In genomic region chr3:143314291-143315093, GRCh38 we compare ENCODE assay signal across 23 cellular contexts.
DNase-seq lines count a peak whose midpoint lies in the region; ATAC-seq and TF ChIP-seq lines count a peak whose summit lies in the region.
"Had no signal": no experiment of that assay in that cellular context is flagged by ENCODE, and none has a peak within 500 bp of the region (broad histone marks: within the 10 kb centered on the region; RNA-seq: fewer than 3 reads in every experiment).

No MANE protein-coding gene starts in this region.

- H3K27me3 Mint-ChIP-seq in activated T-cell treated with anti-CD3 and anti-CD28 coated beads, Interleukin-2, amount 50 U/mL, for 24 hours, result no peaks in the 10 kb centered on the region
- H3K27me3 Mint-ChIP-seq in natural killer cell treated with Interleukin-12 subunit alpha and Interleukin-12 subunit beta and Interleukin-15 and Interleukin-18, amount 100 ng/mL, for 72 hours, result no peaks in the 10 kb centered on the region
- H3K27me3 Mint-ChIP-seq: activated naive CD4-positive, alpha-beta T cell treated with anti-CD3 and anti-CD28 coated beads, Interleukin-2, amount 10 ng/mL, durations not matched to agents 7 days and 5 days; stimulated activated naive CD8-positive, alpha-beta T cell treated with anti-CD3 and anti-CD28 coated beads, Interleukin-15, amount 100 ng/mL, for 72 hours had no signal

- H3K36me3 Mint-ChIP-seq in activated T-cell treated with anti-CD3 and anti-CD28 coated beads, Interleukin-2, amount 50 U/mL, for 24 hours (ENCODE audit: low read depth), result no peaks in the 10 kb centered on the region
- H3K36me3 Mint-ChIP-seq in natural killer cell treated with Interleukin-12 subunit alpha and Interleukin-12 subunit beta and Interleukin-15 and Interleukin-18, amount 100 ng/mL, for 72 hours, result no peaks in the 10 kb centered on the region
- H3K36me3 Mint-ChIP-seq: activated naive CD4-positive, alpha-beta T cell treated with anti-CD3 and anti-CD28 coated beads, Interleukin-2, amount 10 ng/mL, durations not matched to agents 7 days and 5 days had no signal

- H3K9me3 ChIP-seq in left lung, result no peaks in the 10 kb centered on the region
- no peaks in the 10 kb centered on the region for H3K9me3 ChIP-seq in lower lobe of right lung
- H3K9me3 ChIP-seq: spleen, upper lobe of left lung had no signal

- ATAC-seq in left lung, result peak; percentile 43
- no peak for ATAC-seq in natural killer cell treated with Interleukin-12 subunit alpha and Interleukin-12 subunit beta and Interleukin-15 and Interleukin-18, amount 100 ng/mL, for 72 hours
- no peak for ATAC-seq in HG03460 (IDR thresholded peaks at IDR 0.05; ENCODE audit: unreplicated experiment)
- no peak for ATAC-seq in lower lobe of right lung
- ATAC-seq: activated T-cell treated with anti-CD3 and anti-CD28 coated beads, Interleukin-2, amount 50 U/mL, for 72 hours; left colon; stimulated activated naive CD8-positive, alpha-beta T cell treated with anti-CD3 and anti-CD28 coated beads, Interleukin-15, amount 100 ng/mL, for 72 hours had no signal

- H3K27ac Mint-ChIP-seq in activated T-cell treated with anti-CD3 and anti-CD28 coated beads, Interleukin-2, amount 50 U/mL, for 24 hours, result peak overlapping the region; percentile 27
- peak overlapping the region in 1 of 2 donors; percentile 23 for H3K27ac Mint-ChIP-seq in natural killer cell treated with Interleukin-12 subunit alpha and Interleukin-12 subunit beta and Interleukin-15 and Interleukin-18, amount 100 ng/mL, for 72 hours
- H3K27ac Mint-ChIP-seq: activated naive CD4-positive, alpha-beta T cell treated with anti-CD3 and anti-CD28 coated beads, Interleukin-2, amount 10 ng/mL, durations not matched to agents 7 days and 5 days; activated T-cell treated with anti-CD3 and anti-CD28 coated beads, Interleukin-2, amount 50 U/mL, for 72 hours had no signal

- H3K36me3 ChIP-seq in left lung (no peaks in the 10 kb centered on the region), lower lobe of right lung (no peaks in the 10 kb centered on the region)
- H3K36me3 ChIP-seq: spleen, upper lobe of left lung had no signal

- H3K4me1 Mint-ChIP-seq in activated T-cell treated with anti-CD3 and anti-CD28 coated beads, Interleukin-2, amount 50 U/mL, for 24 hours (ENCODE audit: low read depth), result no peaks in the 10 kb centered on the region
- H3K4me1 Mint-ChIP-seq in natural killer cell treated with Interleukin-12 subunit alpha and Interleukin-12 subunit beta and Interleukin-15 and Interleukin-18, amount 100 ng/mL, for 72 hours (ENCODE audit: low read depth in 2 of 2), result peaks cover 5 to 13% of the 10 kb centered on the region in 2 donors
- H3K4me1 Mint-ChIP-seq: activated naive CD4-positive, alpha-beta T cell treated with anti-CD3 and anti-CD28 coated beads, Interleukin-2, amount 10 ng/mL, durations not matched to agents 7 days and 5 days; stimulated activated naive CD8-positive, alpha-beta T cell treated with anti-CD3 and anti-CD28 coated beads, Interleukin-15, amount 100 ng/mL, for 72 hours had no signal

- no peak overlapping the region for H3K27ac ChIP-seq in left lung
- H3K27ac ChIP-seq in lower lobe of right lung, result no peak overlapping the region
- H3K27ac ChIP-seq: spleen, upper lobe of left lung had no signal

- H3K4me3 ChIP-seq in left lung, result no peak overlapping the region
- H3K4me3 ChIP-seq in lower lobe of right lung, result no peak overlapping the region
- H3K4me3 ChIP-seq: spleen, upper lobe of left lung had no signal

- H3K9me3 Mint-ChIP-seq in activated T-cell treated with anti-CD3 and anti-CD28 coated beads, Interleukin-2, amount 50 U/mL, for 24 hours, result no peaks in the 10 kb centered on the region
- no peaks in the 10 kb centered on the region for H3K9me3 Mint-ChIP-seq in natural killer cell treated with Interleukin-12 subunit alpha and Interleukin-12 subunit beta and Interleukin-15 and Interleukin-18, amount 100 ng/mL, for 72 hours
- H3K9me3 Mint-ChIP-seq: activated naive CD4-positive, alpha-beta T cell treated with anti-CD3 and anti-CD28 coated beads, Interleukin-2, amount 10 ng/mL, durations not matched to agents 7 days and 5 days; activated T-cell treated with anti-CD3 and anti-CD28 coated beads, Interleukin-2, amount 50 U/mL, for 72 hours; stimulated activated naive CD8-positive, alpha-beta T cell treated with anti-CD3 and anti-CD28 coated beads, Interleukin-15, amount 100 ng/mL, for 72 hours had no signal

- H3K4me1 ChIP-seq in left lung, result no peaks in the 10 kb centered on the region
- no peaks in the 10 kb centered on the region for H3K4me1 ChIP-seq in lower lobe of right lung
- H3K4me1 ChIP-seq: upper lobe of left lung had no signal

- TF ChIP-seq CTCF in left lung (IDR thresholded peaks at IDR 0.05) (no peak), lower lobe of right lung (IDR thresholded peaks at IDR 0.05) (no peak)

- H3K27me3 ChIP-seq in left lung (no peaks in the 10 kb centered on the region), lower lobe of right lung (ENCODE audit: low read depth) (no peaks in the 10 kb centered on the region)
- H3K27me3 ChIP-seq: spleen, upper lobe of left lung had no signal

- DNase-seq in activated T-cell treated with anti-CD3 and anti-CD28 coated beads, Interleukin-2, amount 50 U/mL, for 24 hours, result no peak
- DNase-seq in activated T-cell treated with anti-CD3 and anti-CD28 coated beads, Interleukin-2, amount 50 U/mL, for 48 hours, result no peak
- peak; percentile 38 for DNase-seq in amniotic stem cell (lab: John Stamatoyannopoulos, UW)
- DNase-seq in left lung, result no peak
- no peak for DNase-seq in natural killer cell treated with Interleukin-12 subunit alpha and Interleukin-12 subunit beta and Interleukin-15 and Interleukin-18, amount 100 ng/mL, for 72 hours (ENCODE audit: low spot score)
- no peak for DNase-seq in 8988T
- no peak for DNase-seq in lower lobe of right lung
- DNase-seq: activated CD8-positive, alpha-beta memory T cell treated with anti-CD3 and anti-CD28 coated beads for 24 hours; activated naive CD4-positive, alpha-beta T cell treated with anti-CD3 and anti-CD28 coated beads, Interleukin-2, amount 10 ng/mL, durations not matched to agents 7 days and 5 days; activated T-cell treated with anti-CD3 and anti-CD28 coated beads, Interleukin-2, amount 50 U/mL, for 72 hours; cerebellar nuclear complex; GF-D8; KG1; left colon; NCI-H1048; NCI-H2081 treated with DMSO at 0.1 percent for 48 hours; NK-92 treated with Interleukin-12 subunit alpha and Interleukin-12 subunit beta, amount 100 ng/mL, for 24 hours; nucleus accumbens; spleen; stimulated activated CD4-positive, alpha-beta T cell treated with anti-CD3 and anti-CD28 coated beads, Interleukin-4, amount 100 ng/mL, for 24 hours; stimulated activated naive CD8-positive, alpha-beta T cell treated with anti-CD3 and anti-CD28 coated beads, Interleukin-15, amount 100 ng/mL, for 72 hours had no signal

- intact Hi-C loops in left lung (cut with DNase I) (no loop called here), lower lobe of right lung (cut with DNase I) (no loop called here)

- H3K4me3 Mint-ChIP-seq in activated T-cell treated with anti-CD3 and anti-CD28 coated beads, Interleukin-2, amount 50 U/mL, for 24 hours, result no peak overlapping the region
- no peak overlapping the region for H3K4me3 Mint-ChIP-seq in natural killer cell treated with Interleukin-12 subunit alpha and Interleukin-12 subunit beta and Interleukin-15 and Interleukin-18, amount 100 ng/mL, for 72 hours
- H3K4me3 Mint-ChIP-seq: activated naive CD4-positive, alpha-beta T cell treated with anti-CD3 and anti-CD28 coated beads, Interleukin-2, amount 10 ng/mL, durations not matched to agents 7 days and 5 days; activated T-cell treated with anti-CD3 and anti-CD28 coated beads, Interleukin-2, amount 50 U/mL, for 72 hours; stimulated activated naive CD8-positive, alpha-beta T cell treated with anti-CD3 and anti-CD28 coated beads, Interleukin-15, amount 100 ng/mL, for 72 hours had no signal
